10 cellular contexts compared by ENCODE assay signal in genomic region chr12:989051-989450, GRCh38. TPM values are rescaled to one million over a fixed set of nuclear protein-coding genes. Genes with fewer than 3 reads are reported as not detected.
DNase-seq lines count a peak whose midpoint lies in the region; ATAC-seq and TF ChIP-seq lines count a peak whose summit lies in the region.
"Had no signal": no experiment of that assay in that cellular context is flagged by ENCODE, and none has a peak within 500 bp of the region (broad histone marks: within the 10 kb centered on the region; RNA-seq: fewer than 3 reads in every experiment).

No MANE protein-coding gene starts in this region.

- no peaks in the 10 kb centered on the region for H3K36me3 ChIP-seq in CD8-positive, alpha-beta memory T cell (ENCODE audit: insufficient read depth, low read length)
- H3K36me3 ChIP-seq in MG63, result no peaks in the 10 kb centered on the region; the same call in none of the 2 replicates

- no peaks in the 10 kb centered on the region for H3K9me3 Mint-ChIP-seq in CD8-positive, alpha-beta memory T cell
- H3K9me3 Mint-ChIP-seq in chondrocyte (ENCODE audit: low read depth), result no peaks in the 10 kb centered on the region
- H3K9me3 Mint-ChIP-seq in osteocyte (ENCODE audit: unreplicated experiment), result no peaks in the 10 kb centered on the region

- no peak overlapping the region for H3K27ac ChIP-seq in CD8-positive, alpha-beta memory T cell (ENCODE audit: low read depth, low read length)

- H3K4me3 Mint-ChIP-seq in CD8-positive, alpha-beta memory T cell, result peak overlapping the region in 6 of 7 donors; percentile 46 to 96 (median 86)
- peak overlapping the region; percentile 81 for H3K4me3 Mint-ChIP-seq in chondrocyte (ENCODE audit: unreplicated experiment)
- peak overlapping the region; percentile 93 for H3K4me3 Mint-ChIP-seq in osteocyte (ENCODE audit: unreplicated experiment)

- peak overlapping the region in 5 of 8 donors; percentile 35 to 86 (median 71) for H3K27ac Mint-ChIP-seq in CD8-positive, alpha-beta memory T cell
- H3K27ac Mint-ChIP-seq in chondrocyte (ENCODE audit: unreplicated experiment) (peak overlapping the region; percentile 96), osteocyte (ENCODE audit: unreplicated experiment) (peak overlapping the region; percentile 98)

- no peaks in the 10 kb centered on the region for H3K27me3 ChIP-seq in CD8-positive, alpha-beta memory T cell (ENCODE audit: insufficient read depth, low read length, poor library complexity, severe bottlenecking)
- no peaks in the 10 kb centered on the region for H3K27me3 ChIP-seq in MG63

- POLR2A ChIA-PET in CD8-positive, alpha-beta memory T cell (lab: Charles Lee), result interaction anchor here (0.6 kb wide), 1 partner anchor 608 kb away, joined by 3 read pairs; no protein-coding TSS in a partner anchor

- H3K36me3 Mint-ChIP-seq in CD8-positive, alpha-beta memory T cell, result peaks cover 0 to 6% (median 0%) of the 10 kb centered on the region in 3 donors
- H3K36me3 Mint-ChIP-seq in chondrocyte (ENCODE audit: low read depth), result no peaks in the 10 kb centered on the region
- peaks cover 5% of the 10 kb centered on the region for H3K36me3 Mint-ChIP-seq in osteocyte (ENCODE audit: unreplicated experiment)

- no peak overlapping the region for H3K4me3 ChIP-seq in CD8-positive, alpha-beta memory T cell (ENCODE audit: low read length)
- H3K4me3 ChIP-seq in MG63, result peak overlapping the region; percentile 86

- peak in 1 of 5 donors; percentile 8 for DNase-seq in CD8-positive, alpha-beta memory T cell
- no peak for DNase-seq in MG63
- no peak for DNase-seq in chondrocyte (ENCODE audit: low spot score)
- no peak for DNase-seq in osteocyte (ENCODE audit: extremely low spot score, unreplicated experiment)
- DNase-seq in DMS79 treated with DMSO at 0.1 percent for 48 hours (lab: John Stamatoyannopoulos, UW), result no peak
- no peak for DNase-seq in HK-2 (ENCODE audit: unreplicated experiment)
- DNase-seq: NCI-H2029 treated with DMSO at 0.1 percent for 48 hours, T-helper 1 cell had no signal

- no peaks in the 10 kb centered on the region for H3K9me3 ChIP-seq in CD8-positive, alpha-beta memory T cell (ENCODE audit: low read length)
- no peaks in the 10 kb centered on the region for H3K9me3 ChIP-seq in MG63

- CTCF ChIA-PET in CD8-positive, alpha-beta memory T cell (lab: Charles Lee), result no interaction called here

- peaks cover 33% of the 10 kb centered on the region for H3K4me1 ChIP-seq in CD8-positive, alpha-beta memory T cell (ENCODE audit: insufficient read depth, low read length)

- H3K4me1 Mint-ChIP-seq in CD8-positive, alpha-beta memory T cell, result peaks cover 30 to 39% (median 37%) of the 10 kb centered on the region in 3 donors
- peaks cover 44% of the 10 kb centered on the region for H3K4me1 Mint-ChIP-seq in chondrocyte (ENCODE audit: low read depth)
- H3K4me1 Mint-ChIP-seq in osteocyte (ENCODE audit: unreplicated experiment), result peaks cover 39% of the 10 kb centered on the region

- ATAC-seq in HG02798 (IDR thresholded peaks at IDR 0.05; ENCODE audit: poor library complexity, unreplicated experiment), result no peak
- ATAC-seq in GM18870 (IDR thresholded peaks at IDR 0.05; ENCODE audit: unreplicated experiment), result no peak

- peaks cover 0 to 6% of the 10 kb centered on the region in 2 donors for H3K27me3 Mint-ChIP-seq in CD8-positive, alpha-beta memory T cell
- no peaks in the 10 kb centered on the region for H3K27me3 Mint-ChIP-seq in chondrocyte (ENCODE audit: low read depth)
- no peaks in the 10 kb centered on the region for H3K27me3 Mint-ChIP-seq in osteocyte (ENCODE audit: unreplicated experiment)

- TF ChIP-seq CTCF in chondrocyte (IDR thresholded peaks at IDR 0.05), result no peak
- no peak for TF ChIP-seq CTCF in osteocyte (IDR thresholded peaks at IDR 0.05)

RNA-seq across cellular contexts. Expression of gene ERC1, which starts 2.0 kb away (rescaled TPM):
- 10 to 100 TPM; 22.6 to 24.2 TPM for total RNA-seq in CD8-positive, alpha-beta memory T cell
- 11.0 TPM for polyA plus RNA-seq in CD8-positive, alpha-beta memory T cell
- total RNA-seq in MG63 (2014; rRNA removed; shearing (Covaris generic); ENCODE audit: low replicate concordance), result 14.6 and 24.4 TPM in 2 replicates
- total RNA-seq in chondrocyte, result 79.3 to 102 TPM (median 83.6 TPM) in 3 replicates
- total RNA-seq in osteocyte, result 79.5 and 83.9 TPM in 2 replicates

RNA-seq across cellular contexts. Expression of gene RAD52, which starts 39.6 kb away (rescaled TPM):
- 10 to 100 TPM; 13.2 to 13.8 TPM for total RNA-seq in CD8-positive, alpha-beta memory T cell
- polyA plus RNA-seq in CD8-positive, alpha-beta memory T cell, result 4.1 TPM
- 1.9 and 7.3 TPM in 2 replicates for total RNA-seq in MG63 (2014; rRNA removed; shearing (Covaris generic); ENCODE audit: low replicate concordance)
- total RNA-seq in chondrocyte, result 9.6 to 13.0 TPM (median 9.9 TPM) in 3 replicates
- 15.4 and 17.8 TPM in 2 replicates for total RNA-seq in osteocyte
